Comparison of ENCODE assay signal across 35 cellular contexts in genomic region chr10:51588984-51589383, GRCh38.
"Had no signal": no experiment of that assay in that cellular context is flagged by ENCODE, and none has a peak within 500 bp of the region (broad histone marks: within the 10 kb centered on the region; RNA-seq: fewer than 3 reads in every experiment).

No MANE protein-coding gene starts in this region.

- DNase-seq: activated CD4-positive, alpha-beta memory T cell treated with anti-CD3 and anti-CD28 coated beads, Interleukin-2, amount 10 ng/mL, durations not matched to agents 7 days and 5 days; activated CD4-positive, alpha-beta T cell treated with anti-CD3 and anti-CD28 coated beads for 1 hour; activated CD4-positive, alpha-beta T cell treated with anti-CD3 and anti-CD28 coated beads for 36 hours; activated CD4-positive, alpha-beta T cell treated with anti-CD3 and anti-CD28 coated beads for 48 hours; activated CD4-positive, alpha-beta T cell treated with anti-CD3 and anti-CD28 coated beads, Interleukin-2, amount 10 ng/mL, durations not matched to agents 7 days and 5 days; activated CD4-positive, alpha-beta T cell treated with anti-CD3 and anti-CD28 coated beads, Interleukin-2, amount 50 U/mL, for 48 hours; activated CD4-positive, CD25-positive, alpha-beta regulatory T cell; activated CD8-positive, alpha-beta memory T cell treated with anti-CD3 and anti-CD28 coated beads, Interleukin-2, amount 50 U/mL, for 4 hours; activated CD8-positive, alpha-beta T cell treated with anti-CD3 and anti-CD28 coated beads, Interleukin-2, amount 10 ng/mL, durations not matched to agents 7 days and 5 days; activated effector memory CD4-positive, alpha-beta T cell treated with anti-CD3 and anti-CD28 coated beads, Interleukin-2, amount 50 U/mL, for 16 hours; activated gamma-delta T cell treated with Interleukin-2 at 50 U/mL for 16 hours; activated naive CD4-positive, alpha-beta T cell; activated naive CD4-positive, alpha-beta T cell treated with anti-CD3 and anti-CD28 coated beads for 36 hours; activated naive CD4-positive, alpha-beta T cell treated with anti-CD3 and anti-CD28 coated beads, Interleukin-2, amount 50 U/mL, for 16 hours; activated naive CD8-positive, alpha-beta T cell treated with anti-CD3 and anti-CD28 coated beads for 36 hours; activated T-cell treated with anti-CD3 and anti-CD28 coated beads for 4 hours; activated T-cell treated with anti-CD3 and anti-CD28 coated beads, Interleukin-2, amount 50 U/mL, for 1 hour; activated T-cell treated with anti-CD3 and anti-CD28 coated beads, Interleukin-2, amount 50 U/mL, for 4 hours; activated T-cell treated with anti-CD3 and anti-CD28 coated beads, Interleukin-2, amount 50 U/mL, for 72 hours; adrenal gland; amniotic stem cell; aorta; body of pancreas; brain microvascular endothelial cell; central memory CD4-positive, alpha-beta T cell; T-helper 1 cell; T-helper 2 cell; T-helper 9 cell had no signal

- ATAC-seq: activated CD4-positive, alpha-beta T cell treated with anti-CD3 and anti-CD28 coated beads for 36 hours; activated CD4-positive, CD25-positive, alpha-beta regulatory T cell treated with anti-CD3 and anti-CD28 coated beads, Interleukin-2, amount 50 U/mL, for 24 hours; activated CD8-positive, alpha-beta T cell treated with anti-CD3 and anti-CD28 coated beads, Interleukin-2, amount 10 ng/mL, durations not matched to agents 7 days and 5 days; activated naive CD4-positive, alpha-beta T cell treated with anti-CD3 and anti-CD28 coated beads, Interleukin-2, amount 50 U/mL, for 72 hours; activated T-cell treated with anti-CD3 and anti-CD28 coated beads, Interleukin-2, amount 50 U/mL, for 4 hours; activated T-cell treated with anti-CD3 and anti-CD28 coated beads, Interleukin-2, amount 50 U/mL, for 72 hours; activated T-helper 17 cell treated with anti-CD3 and anti-CD28 coated beads, Interleukin-2, amount 50 U/mL, for 72 hours; body of pancreas had no signal

- H3K4me3 ChIP-seq: adrenal gland, body of pancreas, breast epithelium had no signal

- FAIRE-seq: astrocyte, TTC549 had no signal

- H3K9me3 ChIP-seq: adrenal gland, body of pancreas, breast epithelium had no signal

- H3K36me3 ChIP-seq: adrenal gland, brain microvascular endothelial cell, breast epithelium had no signal

- H3K4me1 ChIP-seq: adrenal gland, body of pancreas, breast epithelium had no signal

- H3K27ac ChIP-seq: adrenal gland, body of pancreas, brain microvascular endothelial cell, breast epithelium, VCaP had no signal

- H3K27me3 ChIP-seq: adrenal gland, body of pancreas, brain microvascular endothelial cell, breast epithelium had no signal
